ENCODE assay signal across 9 cellular contexts in genomic region chr10:100100651-100101525, GRCh38. TPM values are rescaled to one million over a fixed set of nuclear protein-coding genes. Genes with fewer than 3 reads are reported as not detected.
A peak's percentile ranks its signal among the peaks of the same experiment; 100 is the strongest.
DNase-seq lines count a peak whose midpoint lies in the region; ATAC-seq, FAIRE-seq and TF ChIP-seq lines count a peak whose summit lies in the region.
"Had no signal": no experiment of that assay in that cellular context is flagged by ENCODE, and none has a peak within 500 bp of the region (broad histone marks: within the 10 kb centered on the region; RNA-seq: fewer than 3 reads in every experiment).

No MANE protein-coding gene starts in this region.

- TF ChIP-seq CTCF in VCaP (conservative IDR thresholded peaks at IDR 0.05) (peak; percentile 26; the same call in 1 of the 2 replicates), pancreas (IDR thresholded peaks at IDR 0.05) (no peak)

- CTCF ChIA-PET in activated CD4-positive, alpha-beta memory T cell treated with anti-CD3 and anti-CD28 coated beads, Interleukin-2, amount 10 ng/mL, durations not matched to agents 7 days and 5 days (lab: Charles Lee), result no interaction called here

- no peaks in the 10 kb centered on the region for H3K9me3 Mint-ChIP-seq in activated CD4-positive, alpha-beta memory T cell treated with anti-CD3 and anti-CD28 coated beads, Interleukin-2, amount 10 ng/mL, durations not matched to agents 7 days and 5 days

- POLR2A ChIA-PET in activated CD4-positive, alpha-beta memory T cell treated with anti-CD3 and anti-CD28 coated beads, Interleukin-2, amount 10 ng/mL, durations not matched to agents 7 days and 5 days (lab: Charles Lee), result no interaction called here

- intact Hi-C loops in pancreas (cut with DNase I), result no loop called here

- H3K4me3 Mint-ChIP-seq in activated CD4-positive, alpha-beta memory T cell treated with anti-CD3 and anti-CD28 coated beads, Interleukin-2, amount 10 ng/mL, durations not matched to agents 7 days and 5 days, result no peak overlapping the region

- H3K36me3 ChIP-seq in pancreas, result no peaks in the 10 kb centered on the region

- H3K36me3 Mint-ChIP-seq in activated CD4-positive, alpha-beta memory T cell treated with anti-CD3 and anti-CD28 coated beads, Interleukin-2, amount 10 ng/mL, durations not matched to agents 7 days and 5 days (ENCODE audit: low read depth), result no peaks in the 10 kb centered on the region

- H3K4me3 ChIP-seq in pancreas, result no peak overlapping the region

- 44 to 51% methylated on average over 7 of the region's 7 CpGs for whole genome bisulfite sequencing in pancreas, 2 donors

- H3K27ac Mint-ChIP-seq in activated CD4-positive, alpha-beta memory T cell treated with anti-CD3 and anti-CD28 coated beads, Interleukin-2, amount 10 ng/mL, durations not matched to agents 7 days and 5 days, result no peak overlapping the region

- H3K27me3 Mint-ChIP-seq in activated CD4-positive, alpha-beta memory T cell treated with anti-CD3 and anti-CD28 coated beads, Interleukin-2, amount 10 ng/mL, durations not matched to agents 7 days and 5 days, result peaks cover 51% of the 10 kb centered on the region

- H3K4me1 Mint-ChIP-seq in activated CD4-positive, alpha-beta memory T cell treated with anti-CD3 and anti-CD28 coated beads, Interleukin-2, amount 10 ng/mL, durations not matched to agents 7 days and 5 days, result no peaks in the 10 kb centered on the region

- ATAC-seq in HG02610 (IDR thresholded peaks at IDR 0.05; ENCODE audit: unreplicated experiment) (no peak), pancreas (no peak)

- H3K27me3 ChIP-seq in pancreas, result no peaks in the 10 kb centered on the region

- no peaks in the 10 kb centered on the region for H3K4me1 ChIP-seq in pancreas

- H3K27ac ChIP-seq in VCaP (peak overlapping the region; percentile 41), pancreas (no peak overlapping the region)

- no peak for FAIRE-seq in pancreas (lab: Jason Lieb, UNC)

- no peaks in the 10 kb centered on the region for H3K9me3 ChIP-seq in pancreas

- DNase-seq in Daoy (ENCODE audit: low read depth), result peak; percentile 35
- peak; percentile 66 for DNase-seq in HuH-7 (ENCODE audit: low spot score)
- peak; percentile 52 for DNase-seq in kidney tubule cell (ENCODE audit: low spot score)
- DNase-seq in activated CD4-positive, alpha-beta memory T cell treated with anti-CD3 and anti-CD28 coated beads, Interleukin-2, amount 10 ng/mL, durations not matched to agents 7 days and 5 days, result no peak
- DNase-seq in superior temporal gyrus (ENCODE audit: extremely low spot score), result no peak
- DNase-seq in pancreas, result no peak
- DNase-seq: effector CD4-positive, alpha-beta T cell had no signal

RNA-seq across cellular contexts. Expression of gene CPN1, which starts 19.2 kb away (rescaled TPM):
- total RNA-seq in Daoy (2014; rRNA removed; shearing (Covaris generic)), result not detected in 2 replicates
- not detected for total RNA-seq in activated CD4-positive, alpha-beta memory T cell treated with anti-CD3 and anti-CD28 coated beads, Interleukin-2, amount 10 ng/mL, durations not matched to agents 7 days and 5 days
- total RNA-seq in pancreas, result under 1 TPM in 1 of 6 donors, not detected in 5; 0.17 TPM
- polyA plus RNA-seq in pancreas, result not detected

Comparison
In these comparisons a context has a peak if more than half of its experiments do, and no peak if none do; other contexts are left out.
1. DNase-seq: peak in Daoy (single experiment), HuH-7 (single experiment) and kidney tubule cell (single experiment); none in activated CD4-positive, alpha-beta memory T cell treated with anti-CD3 and anti-CD28 coated beads, Interleukin-2, amount 10 ng/mL, durations not matched to agents 7 days and 5 days (single experiment), superior temporal gyrus (single experiment) and pancreas (0 of 6).